Comparison of ENCODE assay signal across 9 cellular contexts in genomic region chr1:204461331-204462228, GRCh38. TPM values are rescaled to one million over a fixed set of nuclear protein-coding genes. Genes with fewer than 3 reads are reported as not detected.
DNase-seq lines count a peak whose midpoint lies in the region; ATAC-seq and TF ChIP-seq lines count a peak whose summit lies in the region.
"Had no signal": no experiment of that assay in that cellular context is flagged by ENCODE, and none has a peak within 500 bp of the region (broad histone marks: within the 10 kb centered on the region; RNA-seq: fewer than 3 reads in every experiment).

No MANE protein-coding gene starts in this region.

- H3K36me3 ChIP-seq in MG63, result no peaks in the 10 kb centered on the region; the same call in 1 of the 2 replicates

- H3K27ac ChIP-seq in caudate nucleus (ENCODE audit: low read depth, low read length), result peak overlapping the region; percentile 40

- POLR2A ChIA-PET in HEK293T (lab: Yijun Ruan, JAX), result interaction anchor here (1.3 kb wide), 1 partner anchor 46 kb away, joined by 4 read pairs; no protein-coding TSS in a partner anchor

- CTCF ChIA-PET in HEK293T (lab: Yijun Ruan, JAX), result interaction anchor here (1.0 kb wide), 1 partner anchor 14 kb away, joined by 3 read pairs; no protein-coding TSS in a partner anchor

- peak; percentile 33 for ATAC-seq in GM18502 (IDR thresholded peaks at IDR 0.05; ENCODE audit: poor library complexity, unreplicated experiment)
- no peak for ATAC-seq in HG03045 (IDR thresholded peaks at IDR 0.05; ENCODE audit: unreplicated experiment)

- no peaks in the 10 kb centered on the region for H3K27me3 ChIP-seq in MG63

- H3K4me3 ChIP-seq in MG63, result no peak overlapping the region

- DNase-seq in OCI-M1 (lab: John Stamatoyannopoulos, UW), result peak; percentile 62
- no peak for DNase-seq in caudate nucleus (lab: John Stamatoyannopoulos, UW)
- DNase-seq in posterior vena cava (ENCODE audit: low spot score), result peak; percentile 80
- DNase-seq in MG63, result no peak
- DNase-seq in HEK293T (ENCODE audit: extremely low spot score), result no peak
- no peak for DNase-seq in SIG-M5 treated with dmso at 0.1 percent for 504 hours (lab: John Stamatoyannopoulos, UW; ENCODE audit: unreplicated experiment)
- DNase-seq: NCI-H187 had no signal

- H3K9me3 ChIP-seq in MG63, result no peaks in the 10 kb centered on the region

- intact Hi-C loops in posterior vena cava (cut with DNase I), result no loop called here

TF ChIP-seq in HEK293T, 16 proteins besides CTCF, POLR2A, EP300 and RAD21:
- no peak for TF ChIP-seq FOXA1 (IDR thresholded peaks at IDR 0.05)
- TF ChIP-seq CTBP1 (IDR thresholded peaks at IDR 0.05; ENCODE audit: borderline replicate concordance), result no peak
- no peak for TF ChIP-seq TARDBP (IDR thresholded peaks at IDR 0.05)
- no peak for TF ChIP-seq ZNF384 (IDR thresholded peaks at IDR 0.05)
- no peak for TF ChIP-seq NFRKB (IDR thresholded peaks at IDR 0.05)
- TF ChIP-seq FOXM1 (IDR thresholded peaks at IDR 0.05; ENCODE audit: borderline replicate concordance), result no peak
- no peak for TF ChIP-seq ARNT (IDR thresholded peaks at IDR 0.05)
- no peak for TF ChIP-seq SP1 (IDR thresholded peaks at IDR 0.05)
- TF ChIP-seq BHLHE40 (IDR thresholded peaks at IDR 0.05; ENCODE audit: borderline replicate concordance), result no peak
- no peak for TF ChIP-seq L3MBTL2 (conservative IDR thresholded peaks at IDR 0.05)
- TF ChIP-seq HDGF (IDR thresholded peaks at IDR 0.05; ENCODE audit: borderline replicate concordance), result no peak
- no peak for TF ChIP-seq FOXK2 (IDR thresholded peaks at IDR 0.05)

RNA-seq across cellular contexts. Expression of gene PIK3C2B, which starts 33.0 kb away (rescaled TPM):
- 10 to 100 TPM; 33.7 to 36.9 TPM for total RNA-seq in posterior vena cava
- 2.8 and 3.4 TPM in 2 replicates for total RNA-seq in MG63 (2014; rRNA removed; shearing (Covaris generic); ENCODE audit: low replicate concordance)

RNA-seq across cellular contexts. Expression of gene PPP1R15B, which starts 50.0 kb away (rescaled TPM):
- total RNA-seq in posterior vena cava, result 10 to 100 TPM; 33.2 to 45.7 TPM
- 35.0 and 36.8 TPM in 2 replicates for total RNA-seq in MG63 (2014; rRNA removed; shearing (Covaris generic); ENCODE audit: low replicate concordance)

RNA-seq across cellular contexts. Expression of gene MDM4, which starts 54.6 kb away (rescaled TPM):
- total RNA-seq in posterior vena cava, result 10 to 100 TPM; 65.1 to 75.9 TPM
- total RNA-seq in MG63 (2014; rRNA removed; shearing (Covaris generic); ENCODE audit: low replicate concordance), result 6.6 and 7.2 TPM in 2 replicates

Comparison
In these comparisons a context has a peak if more than half of its experiments do, and no peak if none do; other contexts are left out.
1. DNase-seq: peak in OCI-M1 (single experiment) and posterior vena cava (single experiment); none in caudate nucleus (0 of 61), MG63 (single experiment), HEK293T (single experiment) and SIG-M5 treated with dmso at 0.1 percent for 504 hours (single experiment).